In genomic region chr19:1085676-1086442, GRCh38 we compare ENCODE assay signal across 11 cellular contexts. TPM values are rescaled to one million over a fixed set of nuclear protein-coding genes. Genes with fewer than 3 reads are reported as not detected.
DNase-seq lines count a peak whose midpoint lies in the region; ATAC-seq and TF ChIP-seq lines count a peak whose summit lies in the region.
"Had no signal": no experiment of that assay in that cellular context is flagged by ENCODE, and none has a peak within 500 bp of the region (broad histone marks: within the 10 kb centered on the region; RNA-seq: fewer than 3 reads in every experiment).

No MANE protein-coding gene starts in this region.

- peaks cover 26% of the 10 kb centered on the region for H3K36me3 ChIP-seq in right atrium auricular region
- H3K36me3 ChIP-seq in effector memory CD4-positive, alpha-beta T cell (ENCODE audit: control insufficient read depth, insufficient read depth, low read length): peaks cover 65% of the 10 kb centered on the region

- intact Hi-C loops in left ventricle myocardium superior (cut with micrococcal nuclease): no loop called here

- no peaks in the 10 kb centered on the region for H3K27me3 ChIP-seq in right atrium auricular region
- H3K27me3 ChIP-seq in effector memory CD4-positive, alpha-beta T cell (replicated peaks; ENCODE audit: control insufficient read depth, insufficient read depth, low read length, poor library complexity, severe bottlenecking): no peaks in the 10 kb centered on the region

- H3K4me3 ChIP-seq in right atrium auricular region: no peak overlapping the region
- H3K4me3 ChIP-seq in effector memory CD4-positive, alpha-beta T cell (ENCODE audit: insufficient read depth, low read depth, low read length, poor library complexity, severe bottlenecking): no peak overlapping the region

- TF ChIP-seq CTCF in right atrium auricular region (IDR thresholded peaks at IDR 0.05) (no peak), RWPE1 (conservative IDR thresholded peaks at IDR 0.05; ENCODE audit: low read depth) (no peak)

- no peak for ATAC-seq in left ventricle myocardium superior
- no peak for ATAC-seq in GM18520 (IDR thresholded peaks at IDR 0.05; ENCODE audit: unreplicated experiment)
- ATAC-seq in GM18909 (IDR thresholded peaks at IDR 0.05; ENCODE audit: poor library complexity, unreplicated experiment): no peak
- no peak for ATAC-seq in esophagus mucosa

- POLR2A ChIA-PET in RWPE1 (lab: Yijun Ruan, JAX; ENCODE audit: low non-redundant PET): no interaction called here

- H3K9me3 ChIP-seq in right atrium auricular region: no peaks in the 10 kb centered on the region
- H3K9me3 ChIP-seq in effector memory CD4-positive, alpha-beta T cell (ENCODE audit: control insufficient read depth, low read length): no peaks in the 10 kb centered on the region
- H3K9me3 ChIP-seq: BE2C had no signal

- peaks cover 0 to 31% of the 10 kb centered on the region in 2 donors for H3K4me1 ChIP-seq in right atrium auricular region
- H3K4me1 ChIP-seq in effector memory CD4-positive, alpha-beta T cell (ENCODE audit: control insufficient read depth, insufficient read depth, low read length, poor library complexity, severe bottlenecking): peaks cover 55% of the 10 kb centered on the region

- DNase-seq in left ventricle myocardium superior (peak; percentile 30), right atrium auricular region (ENCODE audit: low spot score) (no peak), RWPE1 (ENCODE audit: low spot score) (no peak), NCI-H1930 (lab: John Stamatoyannopoulos, UW) (no peak)
- no peak for DNase-seq in effector memory CD4-positive, alpha-beta T cell
- DNase-seq: activated CD4-positive, alpha-beta T cell treated with anti-CD3 and anti-CD28 coated beads for 4 hours; BE2C; MV-4-11 had no signal

- no peak overlapping the region for H3K27ac ChIP-seq in right atrium auricular region
- peak overlapping the region; percentile 84 for H3K27ac ChIP-seq in RWPE1
- H3K27ac ChIP-seq in effector memory CD4-positive, alpha-beta T cell (ENCODE audit: insufficient read depth, low read length, poor library complexity, severe bottlenecking): peak overlapping the region; percentile 73

- CTCF ChIA-PET in RWPE1 (lab: Yijun Ruan, JAX): interaction anchor here (0.6 to 0.7 kb wide), 3 partner anchors 14 to 44 kb away, joined by 3 to 5 read pairs (median 4); no protein-coding TSS in a partner anchor

RNA-seq across cellular contexts. Expression of gene POLR2E, which starts 9.3 kb away (rescaled TPM):
- 148 TPM for total RNA-seq in left ventricle myocardium superior
- 100 to 1,000 TPM; 149 to 252 TPM for total RNA-seq in right atrium auricular region
- total RNA-seq in esophagus mucosa: 139 TPM

RNA-seq across cellular contexts. Expression of gene GPX4, which starts 17.9 kb away (rescaled TPM):
- total RNA-seq in left ventricle myocardium superior (337 TPM), right atrium auricular region (100 to 1,000 TPM; 404 to 529 TPM), esophagus mucosa (138 TPM)

RNA-seq across cellular contexts. Expression of gene ARHGAP45, which starts 18.9 kb away (rescaled TPM):
- total RNA-seq in left ventricle myocardium superior (6.0 TPM), right atrium auricular region (10 to 100 TPM in 1 of 2 donors, 1 to 10 TPM in 1; 5.2 to 12.8 TPM), esophagus mucosa (5.1 TPM)

RNA-seq across cellular contexts. Expression of gene ABCA7, which starts 46.0 kb away (rescaled TPM):
- total RNA-seq in left ventricle myocardium superior (9.4 TPM), right atrium auricular region (1 to 10 TPM; 4.8 to 5.9 TPM), esophagus mucosa (24.8 TPM)

RNA-seq across cellular contexts. Expression of gene CNN2, which starts 59.5 kb away (rescaled TPM):
- 94.0 TPM for total RNA-seq in left ventricle myocardium superior
- total RNA-seq in right atrium auricular region: 10 to 100 TPM; 47.8 to 48.5 TPM
- 183 TPM for total RNA-seq in esophagus mucosa

Comparison
In these comparisons a context has a peak if more than half of its experiments do, and no peak if none do; other contexts are left out.
1. H3K27ac ChIP-seq: peak in RWPE1 (single experiment) and effector memory CD4-positive, alpha-beta T cell (single experiment); none in right atrium auricular region (0 of 2).